1 cellular context compared by ENCODE assay signal in genomic region chr13:106567421-106568224, GRCh38.
TF ChIP-seq lines count a peak whose summit lies in the region.

ARGLU1 (minus strand) TSS chr13:106568137; CDS start chr13:106567919, 218 bp downstream.

TF ChIP-seq in HepG2, 621 proteins besides CTCF, POLR2A, EP300 and RAD21 (continued from another document and continues in another):
- peak; percentile 82 for TF ChIP-seq GZF1 (CRISPR knock-in tag; IDR thresholded peaks at IDR 0.05)
- no peak for TF ChIP-seq SIN3B (IDR thresholded peaks at IDR 0.05; ENCODE audit: low read length)
- peak; percentile 95 for TF ChIP-seq ZFY (CRISPR knock-in tag; IDR thresholded peaks at IDR 0.05)
- TF ChIP-seq ZMAT3 (CRISPR knock-in tag; conservative IDR thresholded peaks at IDR 0.05): 0 out of 2 replicates have a peak, but pooled peaks have one; percentile 60
- TF ChIP-seq ZNF335 (CRISPR knock-in tag; IDR thresholded peaks at IDR 0.05): peak; percentile 67; the same call in 1 of the 2 replicates
- TF ChIP-seq ZNF792 (CRISPR knock-in tag; IDR thresholded peaks at IDR 0.05): peak; percentile 28; the same call in 1 of the 2 replicates
- TF ChIP-seq SRSF1 (optimal IDR thresholded peaks at IDR 0.05; ENCODE audit: low read depth, low read length): peak; percentile 48
- TF ChIP-seq MYC (CRISPR knock-in tag; IDR thresholded peaks at IDR 0.05; ENCODE audit: borderline replicate concordance): 0 out of 2 replicates have a peak, but pooled peaks have one; percentile 72
- TF ChIP-seq SP1 (IDR thresholded peaks at IDR 0.05): no peak
- TF ChIP-seq SP1 (CRISPR knock-in tag; IDR thresholded peaks at IDR 0.05): peak; percentile 46; the same call in 1 of the 2 replicates
- TF ChIP-seq MAZ (IDR thresholded peaks at IDR 0.05; ENCODE audit: borderline replicate concordance, low read depth, low read length): no peak
- TF ChIP-seq MAZ (CRISPR knock-in tag; IDR thresholded peaks at IDR 0.05; ENCODE audit: low read depth): 0 out of 2 replicates have a peak, but pooled peaks have one; percentile 28
- peak; percentile 53; the same call in 1 of the 2 replicates for TF ChIP-seq ISL2 (CRISPR knock-in tag; IDR thresholded peaks at IDR 0.05)
- TF ChIP-seq TRAFD1 (CRISPR knock-in tag; IDR thresholded peaks at IDR 0.05; ENCODE audit: borderline replicate concordance): no peak
- TF ChIP-seq ZNF747 (CRISPR knock-in tag; IDR thresholded peaks at IDR 0.05; ENCODE audit: borderline replicate concordance): no peak
- peak; percentile 97 for TF ChIP-seq POLR2AphosphoS5 (IDR thresholded peaks at IDR 0.05; ENCODE audit: low read depth, low read length)
- 0 out of 2 replicates have a peak, but pooled peaks have one; percentile 69 for TF ChIP-seq GLI4 (CRISPR knock-in tag; IDR thresholded peaks at IDR 0.05; ENCODE audit: borderline replicate concordance)
- TF ChIP-seq BRF2 (CRISPR knock-in tag; IDR thresholded peaks at IDR 0.05): no peak
- peak; percentile 81 for TF ChIP-seq GABPB1 (CRISPR knock-in tag; IDR thresholded peaks at IDR 0.05)
- TF ChIP-seq RBM39 (IDR thresholded peaks at IDR 0.05; ENCODE audit: low read depth, low read length, poor library complexity, severe bottlenecking): peak; percentile 34
- TF ChIP-seq FOSL2 (CRISPR knock-in tag; IDR thresholded peaks at IDR 0.05): peak; percentile 40; the same call in 1 of the 2 replicates
- TF ChIP-seq REPIN1 (CRISPR knock-in tag; IDR thresholded peaks at IDR 0.05; ENCODE audit: borderline replicate concordance, low read depth): peak; percentile 57; the same call in 1 of the 2 replicates
- peak; percentile 48; the same call in 1 of the 2 replicates for TF ChIP-seq ZNF44 (CRISPR knock-in tag; IDR thresholded peaks at IDR 0.05)
- TF ChIP-seq ZFP91 (CRISPR knock-in tag; IDR thresholded peaks at IDR 0.05; ENCODE audit: borderline replicate concordance): peak; percentile 62; the same call in 1 of the 2 replicates
- 0 out of 2 replicates have a peak, but pooled peaks have one; percentile 51 for TF ChIP-seq ZNF225 (CRISPR knock-in tag; IDR thresholded peaks at IDR 0.05)
- no peak for TF ChIP-seq ZFP41 (CRISPR knock-in tag; IDR thresholded peaks at IDR 0.05; ENCODE audit: borderline replicate concordance)
- TF ChIP-seq ZMYM4 (CRISPR knock-in tag; IDR thresholded peaks at IDR 0.05): peak; percentile 60; the same call in 1 of the 2 replicates
- peak; percentile 56; the same call in 1 of the 2 replicates for TF ChIP-seq ZNF607 (CRISPR knock-in tag; IDR thresholded peaks at IDR 0.05; ENCODE audit: borderline replicate concordance)
- no peak for TF ChIP-seq HHEX (CRISPR knock-in tag; IDR thresholded peaks at IDR 0.05)
- TF ChIP-seq ZNF776 (CRISPR knock-in tag; IDR thresholded peaks at IDR 0.05): no peak
- 0 out of 2 replicates have a peak, but pooled peaks have one; percentile 54 for TF ChIP-seq MAF1 (CRISPR knock-in tag; IDR thresholded peaks at IDR 0.05; ENCODE audit: borderline replicate concordance)
- TF ChIP-seq ZNF503 (CRISPR knock-in tag; IDR thresholded peaks at IDR 0.05): peak; percentile 8; the same call in 1 of the 2 replicates
- TF ChIP-seq TIGD3 (CRISPR knock-in tag; IDR thresholded peaks at IDR 0.05; ENCODE audit: borderline replicate concordance): 0 out of 2 replicates have a peak, but pooled peaks have one; percentile 59
- TF ChIP-seq SALL1 (CRISPR knock-in tag; IDR thresholded peaks at IDR 0.05): peak; percentile 65; the same call in 1 of the 2 replicates
- peak; percentile 2; the same call in 1 of the 2 replicates for TF ChIP-seq ZNF230 (CRISPR knock-in tag; IDR thresholded peaks at IDR 0.05)
- TF ChIP-seq MXD4 (CRISPR knock-in tag; IDR thresholded peaks at IDR 0.05): peak; percentile 46
- TF ChIP-seq TBX2 (CRISPR knock-in tag; IDR thresholded peaks at IDR 0.05; ENCODE audit: borderline replicate concordance): peak; percentile 54; the same call in 1 of the 2 replicates
- peak; percentile 73 for TF ChIP-seq IKZF4 (CRISPR knock-in tag; IDR thresholded peaks at IDR 0.05; ENCODE audit: borderline replicate concordance, low read depth, not compliant biosample characterization)
- 0 out of 2 replicates have a peak, but pooled peaks have one; percentile 66 for TF ChIP-seq NFATC3 (CRISPR knock-in tag; IDR thresholded peaks at IDR 0.05)
- TF ChIP-seq TOE1 (CRISPR knock-in tag; IDR thresholded peaks at IDR 0.05): 0 out of 2 replicates have a peak, but pooled peaks have one; percentile 53
- TF ChIP-seq ZNF678 (CRISPR knock-in tag; IDR thresholded peaks at IDR 0.05): no peak; the same call in 1 of the 2 replicates
- TF ChIP-seq DNMT3B (CRISPR knock-in tag; conservative IDR thresholded peaks at IDR 0.05): no peak
- TF ChIP-seq ZNF10 (CRISPR knock-in tag; IDR thresholded peaks at IDR 0.05; ENCODE audit: borderline replicate concordance, low read depth): no peak
- TF ChIP-seq SMAD9 (CRISPR knock-in tag; IDR thresholded peaks at IDR 0.05): 0 out of 2 replicates have a peak, but pooled peaks have one; percentile 82
- TF ChIP-seq ARNT2 (CRISPR knock-in tag; IDR thresholded peaks at IDR 0.05; ENCODE audit: low read depth): no peak; the same call in 1 of the 2 replicates
- no peak for TF ChIP-seq MIXL1 (CRISPR knock-in tag; IDR thresholded peaks at IDR 0.05)
- 0 out of 2 replicates have a peak, but pooled peaks have one; percentile 16 for TF ChIP-seq ATF2 (CRISPR knock-in tag; IDR thresholded peaks at IDR 0.05)
- TF ChIP-seq ZNF136 (CRISPR knock-in tag; IDR thresholded peaks at IDR 0.05; ENCODE audit: low read depth): peak; percentile 96; the same call in 1 of the 2 replicates
- peak; percentile 66; the same call in 1 of the 2 replicates for TF ChIP-seq ZNF878 (CRISPR knock-in tag; IDR thresholded peaks at IDR 0.05)
- no peak for TF ChIP-seq FUBP1 (CRISPR knock-in tag; IDR thresholded peaks at IDR 0.05; ENCODE audit: borderline replicate concordance)
- peak; percentile 70 for TF ChIP-seq POGK (CRISPR knock-in tag; conservative IDR thresholded peaks at IDR 0.05)
- no peak for TF ChIP-seq RFXAP (CRISPR knock-in tag; IDR thresholded peaks at IDR 0.05; ENCODE audit: borderline replicate concordance)
- TF ChIP-seq ZNF740 (CRISPR knock-in tag; IDR thresholded peaks at IDR 0.05): no peak
- peak; percentile 89 for TF ChIP-seq HOXA3 (CRISPR knock-in tag; IDR thresholded peaks at IDR 0.05)
- TF ChIP-seq ZNF883 (CRISPR knock-in tag; IDR thresholded peaks at IDR 0.05; ENCODE audit: not compliant biosample characterization): peak; percentile 90
- TF ChIP-seq TSC22D2 (CRISPR knock-in tag; IDR thresholded peaks at IDR 0.05; ENCODE audit: borderline replicate concordance): peak; percentile 61; the same call in 1 of the 2 replicates
- no peak for TF ChIP-seq ZSCAN12 (CRISPR knock-in tag; IDR thresholded peaks at IDR 0.05)
- peak; percentile 24; the same call in 1 of the 2 replicates for TF ChIP-seq ZSCAN20 (CRISPR knock-in tag; IDR thresholded peaks at IDR 0.05; ENCODE audit: borderline replicate concordance)
- peak; percentile 95 for TF ChIP-seq ZNF781 (CRISPR knock-in tag; IDR thresholded peaks at IDR 0.05; ENCODE audit: borderline replicate concordance, not compliant biosample characterization)
- peak; percentile 94 for TF ChIP-seq RBFOX2 (IDR thresholded peaks at IDR 0.05; ENCODE audit: low read depth, low read length)
